ENCODE assay signal across 8 cellular contexts in genomic region chr4:169485791-169486742, GRCh38.
DNase-seq lines count a peak whose midpoint lies in the region; ATAC-seq, FAIRE-seq and TF ChIP-seq lines count a peak whose summit lies in the region.

No MANE protein-coding gene starts in this region.

- DNase-seq in activated naive CD4-positive, alpha-beta T cell treated with Interleukin-2 at 50 U/mL for 16 hours = peak; percentile 11
- DNase-seq in activated naive CD4-positive, alpha-beta T cell treated with anti-CD3 and anti-CD28 coated beads, Interleukin-2, amount 50 U/mL, for 16 hours = no peak
- DNase-seq in Karpas-422 (peak; percentile 71), middle frontal gyrus (ENCODE audit: extremely low spot score, low spot score) (peak; percentile 46), GOT3 (lab: John Stamatoyannopoulos, UW) (no peak)

- H3K9me3 ChIP-seq in Karpas-422 (ENCODE audit: low read length) = no peaks in the 10 kb centered on the region

- H3K4me2 ChIP-seq in Karpas-422 (ENCODE audit: low read depth, low read length, poor library complexity, severe bottlenecking) = no peak overlapping the region

- no peaks in the 10 kb centered on the region for H3K9me2 ChIP-seq in Karpas-422 (replicated peaks; ENCODE audit: insufficient read depth, low read length)

- H4K20me1 ChIP-seq in Karpas-422 (ENCODE audit: insufficient read depth, low read depth, low read length) = no peaks in the 10 kb centered on the region

- no peaks in the 10 kb centered on the region for H3K27me3 ChIP-seq in Karpas-422 (ENCODE audit: low read length)

- no peak overlapping the region for H3K27ac ChIP-seq in Karpas-422 (ENCODE audit: low read length)

- H3K4me3 ChIP-seq in Karpas-422 (ENCODE audit: low read length) = no peak overlapping the region

- no peaks in the 10 kb centered on the region for H3K36me3 ChIP-seq in Karpas-422 (ENCODE audit: insufficient read depth, low read length)

- peak; percentile 85 for ATAC-seq in GM21717 (IDR thresholded peaks at IDR 0.05; ENCODE audit: unreplicated experiment)
- ATAC-seq in SK-N-SH treated with all-trans-retinoic acid at 6 μM for 48 hours = peak; percentile 84

- H3K9ac ChIP-seq in Karpas-422 (ENCODE audit: low read length) = no peak overlapping the region

- no peaks in the 10 kb centered on the region for H3K79me2 ChIP-seq in Karpas-422 (ENCODE audit: low read length)

- H3K4me1 ChIP-seq in Karpas-422 (ENCODE audit: low read length) = no peaks in the 10 kb centered on the region

- peak; percentile 96 for FAIRE-seq in endometrium (lab: Jason Lieb, UNC)

- H2AFZ ChIP-seq in Karpas-422 (ENCODE audit: low read length) = no peak overlapping the region

TF ChIP-seq in SK-N-SH treated with all-trans-retinoic acid at 6 μM for 48 hours, 23 proteins besides CTCF, POLR2A, EP300 and RAD21:
- TF ChIP-seq TOX (CRISPR knock-in tag; IDR thresholded peaks at IDR 0.05; ENCODE audit: borderline replicate concordance) (no peak), ZC3H10 (CRISPR knock-in tag; IDR thresholded peaks at IDR 0.05) (no peak), ZFP3 (CRISPR knock-in tag; IDR thresholded peaks at IDR 0.05) (no peak), TCF4 (CRISPR knock-in tag; IDR thresholded peaks at IDR 0.05; ENCODE audit: borderline replicate concordance) (no peak), GLIS3 (CRISPR knock-in tag; IDR thresholded peaks at IDR 0.05) (no peak), ESRRG (CRISPR knock-in tag; IDR thresholded peaks at IDR 0.05) (no peak), CSDC2 (CRISPR knock-in tag; IDR thresholded peaks at IDR 0.05) (no peak)

Comparison
In these comparisons a context has a peak if more than half of its experiments do, and no peak if none do; other contexts are left out.
1. DNase-seq: peak in activated naive CD4-positive, alpha-beta T cell treated with Interleukin-2 at 50 U/mL for 16 hours (single experiment), Karpas-422 (single experiment) and middle frontal gyrus (single experiment); none in activated naive CD4-positive, alpha-beta T cell treated with anti-CD3 and anti-CD28 coated beads, Interleukin-2, amount 50 U/mL, for 16 hours (single experiment) and GOT3 (single experiment).